16 cellular contexts compared by ENCODE assay signal in genomic region chr3:120274739-120275167, GRCh38. TPM values are rescaled to one million over a fixed set of nuclear protein-coding genes. Genes with fewer than 3 reads are reported as not detected.
DNase-seq lines count a peak whose midpoint lies in the region; ATAC-seq, FAIRE-seq and TF ChIP-seq lines count a peak whose summit lies in the region.
"Had no signal": no experiment of that assay in that cellular context is flagged by ENCODE, and none has a peak within 500 bp of the region (broad histone marks: within the 10 kb centered on the region; RNA-seq: fewer than 3 reads in every experiment).

No MANE protein-coding gene starts in this region.

- no peaks in the 10 kb centered on the region for H3K79me2 ChIP-seq in HepG2 (ENCODE audit: insufficient read depth, low read length)

- no peak overlapping the region for H3K27ac ChIP-seq in HepG2 (ENCODE audit: extremely low read length, insufficient read depth, low read length)
- H3K27ac ChIP-seq in ascending aorta: no peak overlapping the region
- H3K27ac ChIP-seq: breast epithelium, SK-N-MC had no signal

- DNase-seq in COR-L47 (lab: John Stamatoyannopoulos, UW) (peak; percentile 59), NCI-H2029 treated with DMSO at 0.1 percent for 48 hours (lab: John Stamatoyannopoulos, UW) (peak; percentile 96), astrocyte of the cerebellum (ENCODE audit: low read depth) (peak; percentile 58), HepG2 (ENCODE audit: low spot score) (peak; percentile 80), ascending aorta (ENCODE audit: low spot score in 2 of 2) (no peak), CD14-positive monocyte (ENCODE audit: low spot score) (no peak)
- DNase-seq: activated T-cell treated with anti-CD3 and anti-CD28 coated beads, Interleukin-2, amount 50 U/mL, for 48 hours; AML-193; naive thymus-derived CD4-positive, alpha-beta T cell; NCI-H2171 treated with DMSO at 0.1 percent for 48 hours had no signal

- H3K36me3 ChIP-seq in HepG2 (replicated peaks in 1 of 2; ENCODE audit: control insufficient read depth in 1 of 2, insufficient read depth in 2 of 2, low read length in 2 of 2): no peaks in the 10 kb centered on the region
- no peaks in the 10 kb centered on the region for H3K36me3 ChIP-seq in ascending aorta
- H3K36me3 ChIP-seq: breast epithelium had no signal

- H3K36me3 Mint-ChIP-seq in CD14-positive monocyte: no peaks in the 10 kb centered on the region
- H3K36me3 Mint-ChIP-seq: naive thymus-derived CD4-positive, alpha-beta T cell had no signal

- intact Hi-C loops in HepG2 (cut with micrococcal nuclease; ENCODE audit: unreplicated experiment) (loop anchor here (2.0 kb wide), 1 partner anchor 74 kb away; the partner anchor contains the start of gene LRRC58), ascending aorta (cut with DNase I) (no loop called here), CD14-positive monocyte (cut with micrococcal nuclease) (no loop called here)

- TF ChIP-seq EP300 in HepG2 (IDR thresholded peaks at IDR 0.05; ENCODE audit: low read depth in 2 of 2, low read length in 2 of 2) (peak in 1 of 2 experiments; percentile 79; a peak in 2 of 4 replicates), HepG2 (CRISPR knock-in tag; IDR thresholded peaks at IDR 0.05; ENCODE audit: borderline replicate concordance) (peak; percentile 48; the same call in 1 of the 2 replicates)

- no peaks in the 10 kb centered on the region for H4K20me1 ChIP-seq in HepG2 (ENCODE audit: insufficient read depth, low read length)

- 3% methylated on average over 5 of the region's 5 CpGs for whole genome bisulfite sequencing in HepG2 (ENCODE audit: low lambda C conversion rate)

- FAIRE-seq in HepG2 (lab: Jason Lieb, UNC): peak; percentile 44
- FAIRE-seq: G401.6 had no signal

- no peak for TF ChIP-seq RAD21 in HepG2 (CRISPR knock-in tag; IDR thresholded peaks at IDR 0.05)

- CTCF ChIA-PET in HepG2 (lab: Yijun Ruan, JAX; ENCODE audit: low intra/inter-chr PET ratio, low total read pairs): no interaction called here

- ATAC-seq in HepG2 (peak; percentile 99), GM21717 (IDR thresholded peaks at IDR 0.05; ENCODE audit: unreplicated experiment) (no peak), HG03439 (IDR thresholded peaks at IDR 0.05; ENCODE audit: unreplicated experiment) (no peak)
- ATAC-seq: naive thymus-derived CD4-positive, alpha-beta T cell had no signal

- H3K4me3 ChIP-seq in astrocyte of the cerebellum (ENCODE audit: low read depth, low read length) (no peak overlapping the region), HepG2 (replicated peaks in 1 of 3; ENCODE audit: insufficient read depth in 1 of 3, low read depth in 2 of 3, low read length in 3 of 3) (no peak overlapping the region), ascending aorta (no peak overlapping the region)
- H3K4me3 ChIP-seq: breast epithelium, SK-N-MC, smooth muscle cell had no signal

- H3K4me1 Mint-ChIP-seq in CD14-positive monocyte: no peaks in the 10 kb centered on the region
- H3K4me1 Mint-ChIP-seq: naive thymus-derived CD4-positive, alpha-beta T cell had no signal

- H3K27ac Mint-ChIP-seq in CD14-positive monocyte: no peak overlapping the region
- H3K27ac Mint-ChIP-seq: naive thymus-derived CD4-positive, alpha-beta T cell had no signal

- no peaks in the 10 kb centered on the region for H3K4me1 ChIP-seq in HepG2 (ENCODE audit: insufficient read depth, low read length)
- no peaks in the 10 kb centered on the region for H3K4me1 ChIP-seq in ascending aorta
- H3K4me1 ChIP-seq: breast epithelium had no signal

- no peak for TF ChIP-seq CTCF in astrocyte of the cerebellum (IDR thresholded peaks at IDR 0.05; ENCODE audit: low read depth, low read length, missing control alignments)
- no peak for TF ChIP-seq CTCF in HepG2 (CRISPR knock-in tag; IDR thresholded peaks at IDR 0.05)
- TF ChIP-seq CTCF in ascending aorta (IDR thresholded peaks at IDR 0.05): no peak
- no peak for TF ChIP-seq CTCF in CD14-positive monocyte (IDR thresholded peaks at IDR 0.05)

- no peak overlapping the region for H2AFZ ChIP-seq in HepG2 (ENCODE audit: low read length)

- H3K4me3 Mint-ChIP-seq in CD14-positive monocyte: no peak overlapping the region
- H3K4me3 Mint-ChIP-seq: naive thymus-derived CD4-positive, alpha-beta T cell had no signal

- BruUV-seq in HepG2 (replicated peaks; lab: Mats Ljungman, UMichigan): no TSS peak

- no peak overlapping the region for H3K9ac ChIP-seq in HepG2 (ENCODE audit: insufficient read depth, low read depth, low read length)

- H3K9me3 ChIP-seq in HepG2 (ENCODE audit: low read length) (no peaks in the 10 kb centered on the region), ascending aorta (no peaks in the 10 kb centered on the region)
- H3K9me3 ChIP-seq: breast epithelium had no signal

- peaks cover 0 to 4% (median 0%) of the 10 kb centered on the region in 7 donors for H3K9me3 Mint-ChIP-seq in CD14-positive monocyte

- POLR2A ChIA-PET in HepG2 (lab: Yijun Ruan, JAX): no interaction called here

- no peak for TF ChIP-seq POLR2A in HepG2 (IDR thresholded peaks at IDR 0.05; ENCODE audit: insufficient read depth in 1 of 2, low read depth in 2 of 2, low read length in 2 of 2)

- in situ Hi-C loops in astrocyte of the cerebellum (cut with HindIII; ENCODE audit: low sequenced_read_pairs) (no loop called here), HepG2 (cut with HindIII; ENCODE audit: extremely low pct_ligation_motif_present, low pct_unique_long_range_greater_than_20kb) (no loop called here)

- H3K4me2 ChIP-seq in HepG2 (ENCODE audit: low read depth, low read length): no peak overlapping the region
- H3K4me2 ChIP-seq: smooth muscle cell had no signal

- H3K27me3 ChIP-seq in HepG2 (ENCODE audit: control insufficient read depth in 1 of 2, insufficient read depth in 2 of 2, low read length in 2 of 2) (peaks cover 2 to 7% of the 10 kb centered on the region in 2 experiments; a peak in 2 of 5 replicates), ascending aorta (no peaks in the 10 kb centered on the region)
- H3K27me3 ChIP-seq: breast epithelium had no signal

- H3K27me3 Mint-ChIP-seq in CD14-positive monocyte (ENCODE audit: low read depth in 3 of 3): peaks cover 6 to 13% (median 13%) of the 10 kb centered on the region in 3 donors

TF ChIP-seq in HepG2, 621 proteins besides CTCF, POLR2A, EP300 and RAD21 (continues in another document):
- no peak for TF ChIP-seq AKAP8 (CRISPR knock-in tag; IDR thresholded peaks at IDR 0.05)

RNA-seq across cellular contexts. Expression of gene GPR156, which starts 10.3 kb away (rescaled TPM):
- not detected in 2 replicates for total RNA-seq in HepG2 (2016; rRNA removed; fragmentation: Illumina TruSeq; extraction: Trizol)
- not detected in 2 replicates for total RNA-seq in HepG2 (2016; cell fraction: cytosol; rRNA removed; fragmentation: Illumina TruSeq; extraction: Trizol; ENCODE audit: low read depth)
- not detected in 2 replicates for total RNA-seq in HepG2 (2016; cell fraction: insoluble cytoplasmic fraction; rRNA removed; fragmentation: Illumina TruSeq; extraction: Trizol)
- not detected in 2 replicates for total RNA-seq in HepG2 (2016; cell fraction: membrane; rRNA removed; fragmentation: Illumina TruSeq; extraction: Trizol)
- not detected in 2 replicates for total RNA-seq in HepG2 (2016; cell fraction: nucleus; rRNA removed; fragmentation: Illumina TruSeq; extraction: Trizol)
- 0.03 TPM in 1 of 2 replicates, not detected in the other for polyA plus RNA-seq in HepG2 (2011; rRNA removed)
- polyA plus RNA-seq in HepG2 (2011; cell fraction: cytosol; rRNA removed): 0.01 TPM in 1 of 2 replicates, not detected in the other
- polyA plus RNA-seq in HepG2 (2011; cell fraction: nucleus; rRNA removed): 0.05 and 0.14 TPM in 2 replicates
- polyA plus RNA-seq in HepG2 (2012): not detected in 2 replicates
- not detected in 2 replicates for polyA plus RNA-seq in HepG2 (2016; cell fraction: cytosol; fragmentation: Illumina TruSeq; extraction: Trizol; ENCODE audit: low read depth)
- not detected in 2 replicates for polyA plus RNA-seq in HepG2 (2016; cell fraction: insoluble cytoplasmic fraction; fragmentation: Illumina TruSeq; extraction: Trizol; ENCODE audit: low read depth)
- polyA plus RNA-seq in HepG2 (2016; cell fraction: membrane; fragmentation: Illumina TruSeq; extraction: Trizol; ENCODE audit: low read depth): not detected in 2 replicates
- not detected in 2 replicates for polyA plus RNA-seq in HepG2 (2016; cell fraction: nucleus; fragmentation: Illumina TruSeq; extraction: Trizol; ENCODE audit: insufficient read depth, low read depth)
- 0.14 and 1.3 TPM in 2 replicates for polyA minus RNA-seq in HepG2 (2011; rRNA and poly(A)+ RNA removed; ENCODE audit: low replicate concordance)
- polyA minus RNA-seq in HepG2 (2011; cell fraction: cytosol; rRNA and poly(A)+ RNA removed): not detected in 2 replicates
- polyA minus RNA-seq in HepG2 (2011; cell fraction: nucleus; rRNA and poly(A)+ RNA removed): 0.26 TPM in 1 of 2 replicates, not detected in the other
- not detected for total RNA-seq in ascending aorta
- polyA plus RNA-seq in CD14-positive monocyte: not detected
- polyA plus RNA-seq: naive thymus-derived CD4-positive, alpha-beta T cell had no signal

Comparison
In these comparisons a context has a peak if more than half of its experiments do, and no peak if none do; other contexts are left out.
1. DNase-seq: peak in COR-L47 (single experiment), NCI-H2029 treated with DMSO at 0.1 percent for 48 hours (single experiment), astrocyte of the cerebellum (single experiment) and HepG2 (single experiment); none in ascending aorta (0 of 2) and CD14-positive monocyte (single experiment).